In the genomic region with DNA sequence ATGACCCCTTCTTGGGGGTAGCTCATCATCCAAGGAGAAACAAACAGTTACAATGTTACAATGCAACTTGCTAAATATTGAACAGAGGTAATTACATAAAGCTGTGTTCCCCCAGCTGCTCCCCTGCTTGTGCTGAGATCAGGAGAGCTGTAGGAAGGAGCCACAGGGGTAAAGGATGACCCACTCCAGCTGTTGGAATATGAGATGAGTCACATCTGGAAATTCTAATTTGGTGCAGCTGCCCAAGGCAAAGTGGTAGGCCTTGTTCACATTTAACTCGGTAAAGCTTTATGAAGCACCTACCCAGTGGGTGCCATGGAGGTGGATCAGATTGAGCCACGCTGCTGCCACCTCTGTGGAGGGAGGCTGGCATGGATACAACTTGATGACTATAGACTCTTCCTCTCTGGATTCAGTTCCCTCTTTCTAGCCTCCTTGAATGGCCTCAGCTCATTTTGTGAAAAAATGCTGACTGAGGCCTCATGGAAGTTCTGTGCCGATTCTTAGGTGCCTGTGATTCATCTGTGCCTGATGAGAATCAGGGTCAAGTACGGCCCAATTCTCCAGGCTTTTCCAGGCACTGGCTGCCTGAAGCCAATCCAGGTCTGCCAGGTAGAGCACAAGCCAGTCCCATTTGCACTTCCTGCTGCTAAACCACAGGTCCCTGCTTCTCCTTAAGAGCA, we compare ENCODE assay signal across 12 cellular contexts. TPM values are rescaled to one million over a fixed set of nuclear protein-coding genes. Genes with fewer than 3 reads are reported as not detected.
DNase-seq lines count a peak whose midpoint lies in the region; TF ChIP-seq lines count a peak whose summit lies in the region.
"Had no signal": no experiment of that assay in that cellular context is flagged by ENCODE, and none has a peak within 500 bp of the region (broad histone marks: within the 10 kb centered on the region; RNA-seq: fewer than 3 reads in every experiment).

No MANE protein-coding gene starts in this region.

- peak; percentile 11 for TF ChIP-seq POLR2A in erythroblast (IDR thresholded peaks at IDR 0.05; ENCODE audit: low read length)

- H3K27me3 ChIP-seq in smooth muscle cell (ENCODE audit: low read depth), result no peaks in the 10 kb centered on the region
- no peaks in the 10 kb centered on the region for H3K27me3 ChIP-seq in MM.1S (replicated peaks; ENCODE audit: insufficient read depth, low read length)
- H3K27me3 ChIP-seq: upper lobe of left lung had no signal

- H3K9me3 ChIP-seq in smooth muscle cell (replicated peaks; ENCODE audit: low read depth) (no peaks in the 10 kb centered on the region), MM.1S (replicated peaks; ENCODE audit: insufficient read depth, low read length) (no peaks in the 10 kb centered on the region)
- H3K9me3 ChIP-seq: upper lobe of left lung had no signal

- H3K9ac ChIP-seq in smooth muscle cell (ENCODE audit: low read depth) (no peak overlapping the region), MM.1S (ENCODE audit: low read length) (no peak overlapping the region)

- WGBS in smooth muscle cell (ENCODE audit: low lambda C conversion rate), result 83% methylated on average over 4 of the region's 4 CpGs

- H3K4me1 ChIP-seq in smooth muscle cell (ENCODE audit: low read depth), result no peaks in the 10 kb centered on the region
- no peaks in the 10 kb centered on the region for H3K4me1 ChIP-seq in MM.1S (ENCODE audit: low read length)

- H3K9me2 ChIP-seq in MM.1S (replicated peaks; ENCODE audit: insufficient read depth, low read length), result no peaks in the 10 kb centered on the region

- no peak overlapping the region for H3K4me3 ChIP-seq in smooth muscle cell
- no peak overlapping the region for H3K4me3 ChIP-seq in MM.1S (ENCODE audit: low read length)
- H3K4me3 ChIP-seq: upper lobe of left lung had no signal

- DNase-seq in SIG-M5 treated with dmso at 0.1 percent for 504 hours (lab: John Stamatoyannopoulos, UW; ENCODE audit: unreplicated experiment) (peak; percentile 26), SIG-M5 (lab: John Stamatoyannopoulos, UW) (no peak), erythroblast (lab: John Stamatoyannopoulos, UW) (no peak), smooth muscle cell (lab: John Stamatoyannopoulos, UW; ENCODE audit: unreplicated experiment) (no peak), MM.1S (no peak), DMS79 treated with DMSO at 0.1 percent for 48 hours (lab: John Stamatoyannopoulos, UW) (no peak)
- DNase-seq: central memory CD4-positive, alpha-beta T cell; NCI-H526; stimulated activated CD4-positive, alpha-beta T cell treated with anti-CD3 and anti-CD28 coated beads, Interleukin-4, amount 100 ng/mL, for 1 hour; T-helper 9 cell; upper lobe of left lung had no signal

- no peaks in the 10 kb centered on the region for H3K36me3 ChIP-seq in smooth muscle cell (ENCODE audit: low read depth)
- H3K36me3 ChIP-seq in MM.1S (replicated peaks; ENCODE audit: insufficient read depth, low read length), result no peaks in the 10 kb centered on the region

- H3K4me2 ChIP-seq in smooth muscle cell, result no peak overlapping the region
- no peak overlapping the region for H3K4me2 ChIP-seq in MM.1S (ENCODE audit: low read depth, low read length)

- H4K20me1 ChIP-seq in smooth muscle cell (ENCODE audit: low read depth), result no peaks in the 10 kb centered on the region
- no peaks in the 10 kb centered on the region for H4K20me1 ChIP-seq in MM.1S (ENCODE audit: insufficient read depth, low read length)

- no peak for TF ChIP-seq CTCF in smooth muscle cell (IDR thresholded peaks at IDR 0.05; ENCODE audit: borderline replicate concordance, insufficient read depth, poor library complexity, severe bottlenecking)
- TF ChIP-seq CTCF in MM.1S (IDR thresholded peaks at IDR 0.05; ENCODE audit: low read length), result no peak

- H3K27ac ChIP-seq in smooth muscle cell (ENCODE audit: low read depth) (peak overlapping the region; percentile 19), MM.1S (ENCODE audit: low read length) (no peak overlapping the region)
- H3K27ac ChIP-seq: 22Rv1 had no signal

- peaks cover 9% of the 10 kb centered on the region for H3F3A ChIP-seq in smooth muscle cell (ENCODE audit: low read depth)
- no peaks in the 10 kb centered on the region for H3F3A ChIP-seq in MM.1S (ENCODE audit: insufficient read depth, low read length)

- no peak overlapping the region for H2AFZ ChIP-seq in smooth muscle cell (ENCODE audit: low read depth)
- H2AFZ ChIP-seq in MM.1S (ENCODE audit: low read length), result no peak overlapping the region

- peaks cover 5% of the 10 kb centered on the region for H3K79me2 ChIP-seq in smooth muscle cell (ENCODE audit: low read depth)
- H3K79me2 ChIP-seq in MM.1S (ENCODE audit: low read length), result no peaks in the 10 kb centered on the region

RNA-seq across cellular contexts. Expression of gene ZNF689, which starts 7.5 kb away (rescaled TPM):
- 9.9 and 10.0 TPM in 2 replicates for total RNA-seq in smooth muscle cell
- 8.2 and 10.6 TPM in 2 replicates for polyA plus RNA-seq in smooth muscle cell

RNA-seq across cellular contexts. Expression of gene ZNF785, which starts 17.2 kb away (rescaled TPM):
- total RNA-seq in smooth muscle cell, result 8.1 and 12.9 TPM in 2 replicates
- polyA plus RNA-seq in smooth muscle cell, result 3.8 and 6.8 TPM in 2 replicates

RNA-seq across cellular contexts. Expression of gene ZNF688, which starts 31.2 kb away (rescaled TPM):
- total RNA-seq in smooth muscle cell, result 6.2 and 6.9 TPM in 2 replicates
- polyA plus RNA-seq in smooth muscle cell, result 16.4 and 16.8 TPM in 2 replicates

RNA-seq across cellular contexts. Expression of gene ZNF764, which starts 44.6 kb away (rescaled TPM):
- total RNA-seq in smooth muscle cell, result 1.6 and 5.0 TPM in 2 replicates
- polyA plus RNA-seq in smooth muscle cell, result 4.0 and 6.5 TPM in 2 replicates

RNA-seq across cellular contexts. Expression of gene PRR14, which starts 48.0 kb away (rescaled TPM):
- 7.4 and 22.0 TPM in 2 replicates for total RNA-seq in smooth muscle cell
- polyA plus RNA-seq in smooth muscle cell, result 16.7 and 26.1 TPM in 2 replicates
